27 cellular contexts compared by ENCODE assay signal in the genomic region with DNA sequence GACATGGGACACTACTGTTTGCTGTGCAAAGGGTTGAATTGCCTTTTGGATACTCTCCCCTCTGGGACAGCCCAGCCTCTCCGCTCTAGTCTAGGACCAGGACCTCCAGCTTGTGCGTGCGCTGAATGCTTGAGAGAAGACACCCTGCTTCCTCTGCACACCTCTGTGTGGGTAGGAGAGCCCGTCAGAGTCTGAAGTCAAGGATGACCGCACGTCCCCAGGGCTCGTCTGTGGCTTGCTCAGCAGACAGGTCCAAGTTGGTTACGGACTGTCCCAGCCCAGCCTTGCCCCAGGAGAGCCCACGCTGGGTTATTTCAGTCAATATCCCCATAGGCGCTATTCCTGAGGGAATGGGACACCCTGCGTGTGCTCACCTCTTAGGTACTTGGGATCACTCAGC. TPM values are rescaled to one million over a fixed set of nuclear protein-coding genes. Genes with fewer than 3 reads are reported as not detected.
DNase-seq lines count a peak whose midpoint lies in the region; ATAC-seq and TF ChIP-seq lines count a peak whose summit lies in the region.
"Had no signal": no experiment of that assay in that cellular context is flagged by ENCODE, and none has a peak within 500 bp of the region (broad histone marks: within the 10 kb centered on the region; RNA-seq: fewer than 3 reads in every experiment).

No MANE protein-coding gene starts in this region.

- peaks cover 12% of the 10 kb centered on the region for H3K4me1 Mint-ChIP-seq in CD14-positive monocyte
- H3K4me1 Mint-ChIP-seq: activated CD4-positive, alpha-beta T cell treated with anti-CD3 and anti-CD28 coated beads, Interleukin-2, amount 10 ng/mL, durations not matched to agents 24 days and 14 days; IgD-negative memory B cell had no signal

- H3K27ac ChIP-seq in mesendoderm (ENCODE audit: low read depth, low read length) (no peak overlapping the region), tibial nerve (no peak overlapping the region)
- H3K27ac ChIP-seq: A549, body of pancreas, dorsolateral prefrontal cortex, right lobe of liver, WERI-Rb-1 had no signal

- H3K27me3 Mint-ChIP-seq in CD14-positive monocyte (ENCODE audit: low read depth in 3 of 3): peaks cover 2 to 8% (median 7%) of the 10 kb centered on the region in 3 donors
- H3K27me3 Mint-ChIP-seq: activated CD4-positive, alpha-beta T cell treated with anti-CD3 and anti-CD28 coated beads, Interleukin-2, amount 10 ng/mL, durations not matched to agents 24 days and 14 days; activated T-cell treated with anti-CD3 and anti-CD28 coated beads, Interleukin-2, amount 50 U/mL, for 24 hours; stimulated activated naive CD8-positive, alpha-beta T cell treated with anti-CD3 and anti-CD28 coated beads, Interleukin-15, Interleukin-2, amounts not matched to agents 100 ng/mL and 50 ng/mL, for 24 hours had no signal

- no peaks in the 10 kb centered on the region for H3K9me3 ChIP-seq in tibial nerve
- H3K9me3 ChIP-seq: A549, body of pancreas, right lobe of liver had no signal

- H3K27me3 ChIP-seq in mesendoderm (ENCODE audit: insufficient read depth, low read length, poor library complexity) (no peaks in the 10 kb centered on the region), tibial nerve (no peaks in the 10 kb centered on the region)
- H3K27me3 ChIP-seq: body of pancreas, dorsolateral prefrontal cortex, right lobe of liver had no signal

- no CpG with 5 or more reads among the region's 11 CpGs for WGBS in mesendoderm (ENCODE audit: extremely low coverage, insufficient coverage, low lambda C conversion rate)
- WGBS in tibial nerve, 2 donors: 71 to 80% methylated on average over 8 to 11 of the region's 11 CpGs

- no peaks in the 10 kb centered on the region for H3K79me1 ChIP-seq in mesendoderm (ENCODE audit: low read length)

- H3K27ac Mint-ChIP-seq in CD14-positive monocyte: no peak overlapping the region
- H3K27ac Mint-ChIP-seq: activated CD4-positive, alpha-beta T cell treated with anti-CD3 and anti-CD28 coated beads, Interleukin-2, amount 10 ng/mL, durations not matched to agents 24 days and 14 days; activated T-cell treated with anti-CD3 and anti-CD28 coated beads, Interleukin-2, amount 50 U/mL, for 24 hours; stimulated activated naive CD8-positive, alpha-beta T cell treated with anti-CD3 and anti-CD28 coated beads, Interleukin-15, Interleukin-2, amounts not matched to agents 100 ng/mL and 50 ng/mL, for 24 hours had no signal

- TF ChIP-seq POLR2A in tibial nerve (IDR thresholded peaks at IDR 0.05): no peak

- H3K36me3 ChIP-seq in mesendoderm (ENCODE audit: control insufficient read depth, insufficient read depth, low read length): no peaks in the 10 kb centered on the region
- no peaks in the 10 kb centered on the region for H3K36me3 ChIP-seq in tibial nerve
- H3K36me3 ChIP-seq: right lobe of liver, WERI-Rb-1 had no signal

- no peak overlapping the region for H2BK120ac ChIP-seq in mesendoderm (ENCODE audit: low read depth, low read length)

- no peak overlapping the region for H3K23ac ChIP-seq in mesendoderm (ENCODE audit: low read length)

- no peaks in the 10 kb centered on the region for H3K36me3 Mint-ChIP-seq in CD14-positive monocyte
- H3K36me3 Mint-ChIP-seq: IgD-negative memory B cell had no signal

- H2BK5ac ChIP-seq in mesendoderm (ENCODE audit: low read length): no peak overlapping the region

- ATAC-seq in GM19328 (IDR thresholded peaks at IDR 0.05; ENCODE audit: unreplicated experiment) (peak; percentile 50), HG03066 (IDR thresholded peaks at IDR 0.05; ENCODE audit: low read depth, unreplicated experiment) (peak; percentile 81), esophagus mucosa (peak; percentile 18)
- ATAC-seq: body of pancreas, left lobe of liver, right lobe of liver had no signal

- H3K4me2 ChIP-seq in mesendoderm (ENCODE audit: low read length): no peak overlapping the region
- H3K4me2 ChIP-seq: A549 had no signal

- H3K9ac ChIP-seq in mesendoderm (ENCODE audit: low read length): no peak overlapping the region

- TF ChIP-seq CTCF in CD14-positive monocyte (IDR thresholded peaks at IDR 0.05): no peak
- TF ChIP-seq CTCF in tibial nerve (IDR thresholded peaks at IDR 0.05): no peak

- peaks cover 3% of the 10 kb centered on the region for H3K4me1 ChIP-seq in mesendoderm (ENCODE audit: control insufficient read depth, low read depth, low read length)
- no peaks in the 10 kb centered on the region for H3K4me1 ChIP-seq in tibial nerve
- H3K4me1 ChIP-seq: body of pancreas, right lobe of liver had no signal

- H3K9me3 Mint-ChIP-seq in CD14-positive monocyte: no peaks in the 10 kb centered on the region
- H3K9me3 Mint-ChIP-seq: activated CD4-positive, alpha-beta T cell treated with anti-CD3 and anti-CD28 coated beads, Interleukin-2, amount 10 ng/mL, durations not matched to agents 24 days and 14 days; activated T-cell treated with anti-CD3 and anti-CD28 coated beads, Interleukin-2, amount 50 U/mL, for 24 hours; IgD-negative memory B cell; stimulated activated naive CD8-positive, alpha-beta T cell treated with anti-CD3 and anti-CD28 coated beads, Interleukin-15, Interleukin-2, amounts not matched to agents 100 ng/mL and 50 ng/mL, for 24 hours had no signal

- no peak for TF ChIP-seq EP300 in tibial nerve (IDR thresholded peaks at IDR 0.05)

- H2AK5ac ChIP-seq in mesendoderm (ENCODE audit: low read length): no peak overlapping the region

- H3K18ac ChIP-seq in mesendoderm (ENCODE audit: low read length): no peak overlapping the region

- intact Hi-C loops in CD14-positive monocyte (cut with micrococcal nuclease): no loop called here

- DNase-seq in CD14-positive monocyte (ENCODE audit: low spot score): peak; percentile 16
- DNase-seq in NCI-H146 (lab: John Stamatoyannopoulos, UW): no peak
- DNase-seq in mesendoderm: no peak
- DNase-seq in stimulated activated CD4-positive, alpha-beta T cell treated with anti-CD3 and anti-CD28 coated beads, Interleukin-15, amount 100 ng/mL, for 24 hours: no peak
- DNase-seq in tibial nerve (ENCODE audit: low spot score in 2 of 2): no peak
- DNase-seq: activated CD4-positive, alpha-beta T cell treated with anti-CD3 and anti-CD28 coated beads, Interleukin-2, amount 10 ng/mL, durations not matched to agents 24 days and 14 days; activated gamma-delta T cell treated with Interleukin-2 at 50 U/mL for 16 hours; activated T-cell treated with anti-CD3 and anti-CD28 coated beads, Interleukin-2, amount 50 U/mL, for 24 hours; body of pancreas; hypothalamus; mesenchymal stem cell; NCI-H1048; NCI-H187; NCI-H526 treated with DMSO at 0.1 percent for 48 hours; SIG-M5; SW 1271; T1000; WERI-Rb-1 had no signal

- H3K4me3 ChIP-seq in mesendoderm (ENCODE audit: low read length) (no peak overlapping the region), tibial nerve (no peak overlapping the region)
- H3K4me3 ChIP-seq: A549, body of pancreas, dorsolateral prefrontal cortex, right lobe of liver had no signal

- H4K5ac ChIP-seq in mesendoderm (ENCODE audit: low read length): no peak overlapping the region

- H2BK15ac ChIP-seq in mesendoderm (replicated peaks; ENCODE audit: low read depth): no peak overlapping the region

- no peaks in the 10 kb centered on the region for H3K79me2 ChIP-seq in mesendoderm (ENCODE audit: control insufficient read depth, insufficient read depth, low read length)

- H4K8ac ChIP-seq in mesendoderm (ENCODE audit: low read depth, low read length): no peak overlapping the region

- no peak overlapping the region for H3K56ac ChIP-seq in mesendoderm (ENCODE audit: low read length)

- H3K4ac ChIP-seq in mesendoderm (ENCODE audit: low read depth, low read length): no peak overlapping the region

- H3K4me3 Mint-ChIP-seq in CD14-positive monocyte: no peak overlapping the region
- H3K4me3 Mint-ChIP-seq: activated CD4-positive, alpha-beta T cell treated with anti-CD3 and anti-CD28 coated beads, Interleukin-2, amount 10 ng/mL, durations not matched to agents 24 days and 14 days; activated T-cell treated with anti-CD3 and anti-CD28 coated beads, Interleukin-2, amount 50 U/mL, for 24 hours; stimulated activated naive CD8-positive, alpha-beta T cell treated with anti-CD3 and anti-CD28 coated beads, Interleukin-15, Interleukin-2, amounts not matched to agents 100 ng/mL and 50 ng/mL, for 24 hours had no signal

RNA-seq across cellular contexts. Expression of a gene that starts 3.7 kb away (rescaled TPM):
- polyA plus RNA-seq in CD14-positive monocyte: not detected
- 0.56 TPM for total RNA-seq in esophagus mucosa
- 12.4 TPM for polyA plus RNA-seq in mesendoderm (2013, experiment 1 of 2)
- polyA plus RNA-seq in mesendoderm (2013, experiment 2 of 2): 14.3 TPM
- 10 to 100 TPM in 3 of 4 donors, 1 to 10 TPM in 1; 6.3 to 39.0 (median 17.8) TPM for total RNA-seq in tibial nerve
- total RNA-seq: activated CD4-positive, alpha-beta T cell treated with anti-CD3 and anti-CD28 coated beads, Interleukin-2, amount 10 ng/mL, durations not matched to agents 24 days and 14 days; left lobe of liver; right lobe of liver had no signal
- polyA plus RNA-seq: A549, IgD-negative memory B cell had no signal

RNA-seq across cellular contexts. Expression of a gene that starts 9.6 kb away (rescaled TPM):
- 10 to 100 TPM; 25.2 to 31.0 TPM for polyA plus RNA-seq in CD14-positive monocyte
- total RNA-seq in esophagus mucosa (14.7 TPM), tibial nerve (10 to 100 TPM; 15.9 to 25.5 (median 22.9) TPM)
- polyA plus RNA-seq in mesendoderm (2013, experiment 1 of 2): 29.2 TPM
- 26.5 TPM for polyA plus RNA-seq in mesendoderm (2013, experiment 2 of 2)

RNA-seq across cellular contexts. Expression of a gene that starts 28.3 kb away (rescaled TPM):
- polyA plus RNA-seq in CD14-positive monocyte: 10 to 100 TPM; 44.9 to 51.5 TPM
- total RNA-seq in esophagus mucosa: 6.0 TPM
- 7.8 TPM for polyA plus RNA-seq in mesendoderm (2013, experiment 1 of 2)
- polyA plus RNA-seq in mesendoderm (2013, experiment 2 of 2): 8.3 TPM
- 100 to 1,000 TPM in 1 of 4 donors, 10 to 100 TPM in 3; 37.5 to 104 (median 43.8) TPM for total RNA-seq in tibial nerve

RNA-seq across cellular contexts. Expression of a gene that starts 35.5 kb away (rescaled TPM):
- 1 to 10 TPM; 5.5 to 6.8 TPM for polyA plus RNA-seq in CD14-positive monocyte
- total RNA-seq in esophagus mucosa (9.0 TPM), tibial nerve (10 to 100 TPM in 1 of 4 donors, 1 to 10 TPM in 3; 4.8 to 10.8 (median 7.9) TPM)
- polyA plus RNA-seq in mesendoderm (2013, experiment 1 of 2): 14.7 TPM
- polyA plus RNA-seq in mesendoderm (2013, experiment 2 of 2): 15.9 TPM

Comparison
In these comparisons a context has a peak if more than half of its experiments do, and no peak if none do; other contexts are left out.
1. ATAC-seq: peak in every context shown above with its lines; median percentile 81 in HG03066; 50 in GM19328; 18 in esophagus mucosa.